23 cellular contexts compared by ENCODE assay signal in genomic region chr15:84006467-84006866, GRCh38.
"Had no signal": no experiment of that assay in that cellular context is flagged by ENCODE, and none has a peak within 500 bp of the region (broad histone marks: within the 10 kb centered on the region; RNA-seq: fewer than 3 reads in every experiment).

No MANE protein-coding gene starts in this region.

- DNase-seq: activated B cell treated with CpG ODN at 0.5 μM for 24 hours; activated CD4-positive, alpha-beta T cell treated with anti-CD3 and anti-CD28 coated beads for 36 hours; activated CD8-positive, alpha-beta memory T cell treated with anti-CD3 and anti-CD28 coated beads, Interleukin-2, amount 10 ng/mL, durations not matched to agents 7 days and 5 days; activated CD8-positive, alpha-beta T cell treated with anti-CD3 and anti-CD28 coated beads, Interleukin-2, amount 10 ng/mL, durations not matched to agents 7 days and 5 days; activated naive CD8-positive, alpha-beta T cell treated with anti-CD3 and anti-CD28 coated beads, Interleukin-2, amount 50 U/mL, for 24 hours; activated T-cell treated with anti-CD3 and anti-CD28 coated beads, Interleukin-2, amount 50 U/mL, for 48 hours; dermis blood vessel endothelial cell; effector CD4-positive, alpha-beta T cell; head of caudate nucleus; hypothalamus; immature natural killer cell; naive B cell; occipital lobe; stimulated activated CD4-positive, alpha-beta T cell treated with anti-CD3 and anti-CD28 coated beads, Interleukin-1b, Interleukin-23, amount 100 ng/mL, for 48 hours; stimulated activated CD4-positive, alpha-beta T cell treated with anti-CD3 and anti-CD28 coated beads, Interleukin-4, amount 100 ng/mL, for 4 hours; stimulated activated CD8-positive, alpha-beta memory T cell treated with anti-CD3 and anti-CD28 coated beads, Interleukin-4, amount 100 ng/mL, for 48 hours; stimulated activated naive CD8-positive, alpha-beta T cell treated with anti-CD3 and anti-CD28 coated beads, Interleukin-15, amount 100 ng/mL, for 72 hours; substantia nigra; T-helper 2 cell; upper lobe of left lung had no signal

- ATAC-seq: activated CD4-positive, alpha-beta T cell treated with anti-CD3 and anti-CD28 coated beads for 36 hours; activated CD8-positive, alpha-beta memory T cell treated with anti-CD3 and anti-CD28 coated beads, Interleukin-2, amount 10 ng/mL, durations not matched to agents 7 days and 5 days; activated CD8-positive, alpha-beta T cell treated with anti-CD3 and anti-CD28 coated beads, Interleukin-2, amount 10 ng/mL, durations not matched to agents 7 days and 5 days; activated naive CD8-positive, alpha-beta T cell treated with anti-CD3 and anti-CD28 coated beads, Interleukin-2, amount 50 U/mL, for 24 hours; stimulated activated memory B cell treated with anti-CD40 and anti-IgM and Interleukin-4, amounts not matched to agents 10 μg/mL and 1 μg/mL and 100 μg/mL, for 72 hours; stimulated activated naive CD8-positive, alpha-beta T cell treated with anti-CD3 and anti-CD28 coated beads, Interleukin-15, amount 100 ng/mL, for 72 hours had no signal

- H3K9me3 ChIP-seq: upper lobe of left lung had no signal

- H3K4me1 ChIP-seq: breast epithelium, upper lobe of left lung had no signal

- H3K36me3 ChIP-seq: breast epithelium, upper lobe of left lung had no signal

- H3K4me3 ChIP-seq: breast epithelium, smooth muscle cell, upper lobe of left lung had no signal

- H3K4me2 ChIP-seq: smooth muscle cell had no signal

- H3K27ac ChIP-seq: breast epithelium, upper lobe of left lung had no signal

- H3K27me3 ChIP-seq: breast epithelium, upper lobe of left lung had no signal
